1 cellular context compared by ENCODE assay signal in genomic region chr20:50929299-50930138, GRCh38.
TF ChIP-seq lines count a peak whose summit lies in the region.

No MANE protein-coding gene starts in this region.

TF ChIP-seq in HepG2, 621 proteins besides CTCF, POLR2A, EP300 and RAD21 (continued from another document and continues in another):
- TF ChIP-seq, protein P1, sequence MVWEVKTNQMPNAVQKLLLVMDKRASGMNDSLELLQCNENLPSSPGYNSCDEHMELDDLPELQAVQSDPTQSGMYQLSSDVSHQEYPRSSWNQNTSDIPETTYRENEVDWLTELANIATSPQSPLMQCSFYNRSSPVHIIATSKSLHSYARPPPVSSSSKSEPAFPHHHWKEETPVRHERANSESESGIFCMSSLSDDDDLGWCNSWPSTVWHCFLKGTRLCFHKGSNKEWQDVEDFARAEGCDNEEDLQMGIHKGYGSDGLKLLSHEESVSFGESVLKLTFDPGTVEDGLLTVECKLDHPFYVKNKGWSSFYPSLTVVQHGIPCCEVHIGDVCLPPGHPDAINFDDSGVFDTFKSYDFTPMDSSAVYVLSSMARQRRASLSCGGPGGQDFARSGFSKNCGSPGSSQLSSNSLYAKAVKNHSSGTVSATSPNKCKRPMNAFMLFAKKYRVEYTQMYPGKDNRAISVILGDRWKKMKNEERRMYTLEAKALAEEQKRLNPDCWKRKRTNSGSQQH (CRISPR knock-in tag; IDR thresholded peaks at IDR 0.05; ENCODE audit: low read depth) = peak; percentile 94
- TF ChIP-seq, protein P2, sequence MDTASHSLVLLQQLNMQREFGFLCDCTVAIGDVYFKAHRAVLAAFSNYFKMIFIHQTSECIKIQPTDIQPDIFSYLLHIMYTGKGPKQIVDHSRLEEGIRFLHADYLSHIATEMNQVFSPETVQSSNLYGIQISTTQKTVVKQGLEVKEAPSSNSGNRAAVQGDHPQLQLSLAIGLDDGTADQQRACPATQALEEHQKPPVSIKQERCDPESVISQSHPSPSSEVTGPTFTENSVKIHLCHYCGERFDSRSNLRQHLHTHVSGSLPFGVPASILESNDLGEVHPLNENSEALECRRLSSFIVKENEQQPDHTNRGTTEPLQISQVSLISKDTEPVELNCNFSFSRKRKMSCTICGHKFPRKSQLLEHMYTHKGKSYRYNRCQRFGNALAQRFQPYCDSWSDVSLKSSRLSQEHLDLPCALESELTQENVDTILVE (CRISPR knock-in tag; IDR thresholded peaks at IDR 0.05) = peak; percentile 87
- peak; percentile 69; the same call in 1 of the 2 replicates for TF ChIP-seq ZBTB7A (CRISPR knock-in tag; IDR thresholded peaks at IDR 0.05)
- TF ChIP-seq FOXP4 (CRISPR knock-in tag; IDR thresholded peaks at IDR 0.05) = peak; percentile 76
- TF ChIP-seq SRF (IDR thresholded peaks at IDR 0.05; ENCODE audit: low read depth, low read length) = peak; percentile 53
- TF ChIP-seq TAF1 (CRISPR knock-in tag; IDR thresholded peaks at IDR 0.05) = peak; percentile 34; the same call in 1 of the 2 replicates
- TF ChIP-seq FOXA3 (CRISPR knock-in tag; IDR thresholded peaks at IDR 0.05) = peak; percentile 82
- TF ChIP-seq LRRFIP1 (CRISPR knock-in tag; conservative IDR thresholded peaks at IDR 0.05) = 0 out of 2 replicates have a peak, but pooled peaks have one; percentile 15
- no peak; the same call in 1 of the 2 replicates for TF ChIP-seq POLR2G (IDR thresholded peaks at IDR 0.05; ENCODE audit: low read depth, low read length)
- TF ChIP-seq, protein P3, sequence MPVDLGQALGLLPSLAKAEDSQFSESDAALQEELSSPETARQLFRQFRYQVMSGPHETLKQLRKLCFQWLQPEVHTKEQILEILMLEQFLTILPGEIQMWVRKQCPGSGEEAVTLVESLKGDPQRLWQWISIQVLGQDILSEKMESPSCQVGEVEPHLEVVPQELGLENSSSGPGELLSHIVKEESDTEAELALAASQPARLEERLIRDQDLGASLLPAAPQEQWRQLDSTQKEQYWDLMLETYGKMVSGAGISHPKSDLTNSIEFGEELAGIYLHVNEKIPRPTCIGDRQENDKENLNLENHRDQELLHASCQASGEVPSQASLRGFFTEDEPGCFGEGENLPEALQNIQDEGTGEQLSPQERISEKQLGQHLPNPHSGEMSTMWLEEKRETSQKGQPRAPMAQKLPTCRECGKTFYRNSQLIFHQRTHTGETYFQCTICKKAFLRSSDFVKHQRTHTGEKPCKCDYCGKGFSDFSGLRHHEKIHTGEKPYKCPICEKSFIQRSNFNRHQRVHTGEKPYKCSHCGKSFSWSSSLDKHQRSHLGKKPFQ (CRISPR knock-in tag; IDR thresholded peaks at IDR 0.05; ENCODE audit: insufficient replicate concordance) = peak; percentile 62
- peak; percentile 97 for TF ChIP-seq ERF (CRISPR knock-in tag; IDR thresholded peaks at IDR 0.05)
- TF ChIP-seq, protein P4, sequence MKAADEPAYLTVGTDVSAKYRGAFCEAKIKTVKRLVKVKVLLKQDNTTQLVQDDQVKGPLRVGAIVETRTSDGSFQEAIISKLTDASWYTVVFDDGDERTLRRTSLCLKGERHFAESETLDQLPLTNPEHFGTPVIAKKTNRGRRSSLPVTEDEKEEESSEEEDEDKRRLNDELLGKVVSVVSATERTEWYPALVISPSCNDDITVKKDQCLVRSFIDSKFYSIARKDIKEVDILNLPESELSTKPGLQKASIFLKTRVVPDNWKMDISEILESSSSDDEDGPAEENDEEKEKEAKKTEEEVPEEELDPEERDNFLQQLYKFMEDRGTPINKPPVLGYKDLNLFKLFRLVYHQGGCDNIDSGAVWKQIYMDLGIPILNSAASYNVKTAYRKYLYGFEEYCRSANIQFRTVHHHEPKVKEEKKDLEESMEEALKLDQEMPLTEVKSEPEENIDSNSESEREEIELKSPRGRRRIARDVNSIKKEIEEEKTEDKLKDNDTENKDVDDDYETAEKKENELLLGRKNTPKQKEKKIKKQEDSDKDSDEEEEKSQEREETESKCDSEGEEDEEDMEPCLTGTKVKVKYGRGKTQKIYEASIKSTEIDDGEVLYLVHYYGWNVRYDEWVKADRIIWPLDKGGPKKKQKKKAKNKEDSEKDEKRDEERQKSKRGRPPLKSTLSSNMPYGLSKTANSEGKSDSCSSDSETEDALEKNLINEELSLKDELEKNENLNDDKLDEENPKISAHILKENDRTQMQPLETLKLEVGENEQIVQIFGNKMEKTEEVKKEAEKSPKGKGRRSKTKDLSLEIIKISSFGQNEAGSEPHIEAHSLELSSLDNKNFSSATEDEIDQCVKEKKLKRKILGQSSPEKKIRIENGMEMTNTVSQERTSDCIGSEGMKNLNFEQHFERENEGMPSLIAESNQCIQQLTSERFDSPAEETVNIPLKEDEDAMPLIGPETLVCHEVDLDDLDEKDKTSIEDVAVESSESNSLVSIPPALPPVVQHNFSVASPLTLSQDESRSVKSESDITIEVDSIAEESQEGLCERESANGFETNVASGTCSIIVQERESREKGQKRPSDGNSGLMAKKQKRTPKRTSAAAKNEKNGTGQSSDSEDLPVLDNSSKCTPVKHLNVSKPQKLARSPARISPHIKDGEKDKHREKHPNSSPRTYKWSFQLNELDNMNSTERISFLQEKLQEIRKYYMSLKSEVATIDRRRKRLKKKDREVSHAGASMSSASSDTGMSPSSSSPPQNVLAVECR (CRISPR knock-in tag; IDR thresholded peaks at IDR 0.05; ENCODE audit: borderline replicate concordance) = peak; percentile 86; the same call in 1 of the 2 replicates
- TF ChIP-seq NONO (IDR thresholded peaks at IDR 0.05) = no peak
- peak; percentile 97 for TF ChIP-seq NONO (CRISPR knock-in tag; conservative IDR thresholded peaks at IDR 0.05)
- no peak; the same call in 1 of the 2 replicates for TF ChIP-seq CCDC6 (CRISPR knock-in tag; IDR thresholded peaks at IDR 0.05)
- TF ChIP-seq RBAK (CRISPR knock-in tag; IDR thresholded peaks at IDR 0.05) = no peak
- no peak for TF ChIP-seq ZSCAN12 (CRISPR knock-in tag; IDR thresholded peaks at IDR 0.05)
- TF ChIP-seq TBP (CRISPR knock-in tag; IDR thresholded peaks at IDR 0.05) = no peak
- no peak for TF ChIP-seq HOXA7 (CRISPR knock-in tag; IDR thresholded peaks at IDR 0.05)
- TF ChIP-seq KLF16 (CRISPR knock-in tag; IDR thresholded peaks at IDR 0.05) = peak in 1 of 2 experiments; percentile 89; a peak in 2 of 4 replicates
- TF ChIP-seq, protein P5, sequence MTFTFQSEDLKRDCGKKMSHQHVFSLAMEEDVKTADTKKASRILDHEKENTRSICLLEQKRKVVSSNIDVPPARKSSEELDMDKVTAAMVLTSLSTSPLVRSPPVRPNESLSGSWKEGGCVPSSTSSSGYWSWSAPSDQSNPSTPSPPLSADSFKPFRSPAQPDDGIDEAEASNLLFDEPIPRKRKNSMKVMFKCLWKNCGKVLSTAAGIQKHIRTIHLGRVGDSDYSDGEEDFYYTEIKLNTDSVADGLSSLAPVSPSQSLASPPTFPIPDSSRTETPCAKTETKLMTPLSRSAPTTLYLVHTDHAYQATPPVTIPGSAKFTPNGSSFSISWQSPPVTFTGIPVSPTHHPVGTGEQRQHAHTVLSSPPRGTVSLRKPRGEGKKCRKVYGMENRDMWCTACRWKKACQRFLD (CRISPR knock-in tag; IDR thresholded peaks at IDR 0.05; ENCODE audit: borderline replicate concordance) = 0 out of 2 replicates have a peak, but pooled peaks have one; percentile 82
- TF ChIP-seq AHR (CRISPR knock-in tag; IDR thresholded peaks at IDR 0.05) = peak; percentile 97
- no peak; the same call in 1 of the 2 replicates for TF ChIP-seq ZNF280B (CRISPR knock-in tag; IDR thresholded peaks at IDR 0.05; ENCODE audit: borderline replicate concordance)
- peak; percentile 59 for TF ChIP-seq HNRNPH1 (optimal IDR thresholded peaks at IDR 0.05; ENCODE audit: low read depth, low read length)
- TF ChIP-seq ZNF549 (CRISPR knock-in tag; IDR thresholded peaks at IDR 0.05) = no peak
- TF ChIP-seq ZNF589 (CRISPR knock-in tag; conservative IDR thresholded peaks at IDR 0.05) = no peak
- TF ChIP-seq MXD4 (CRISPR knock-in tag; IDR thresholded peaks at IDR 0.05) = no peak; the same call in none of the 2 replicates
- TF ChIP-seq NFYC (CRISPR knock-in tag; IDR thresholded peaks at IDR 0.05) = peak; percentile 23; the same call in 1 of the 2 replicates
- TF ChIP-seq, protein P6, sequence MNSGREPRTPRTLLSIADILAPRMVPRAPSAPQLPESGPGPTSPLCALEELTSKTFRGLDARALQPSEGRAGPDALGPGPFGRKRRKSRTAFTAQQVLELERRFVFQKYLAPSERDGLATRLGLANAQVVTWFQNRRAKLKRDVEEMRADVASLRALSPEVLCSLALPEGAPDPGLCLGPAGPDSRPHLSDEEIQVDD (CRISPR knock-in tag; IDR thresholded peaks at IDR 0.05; ENCODE audit: borderline replicate concordance) = 0 out of 2 replicates have a peak, but pooled peaks have one; percentile 40
- no peak for TF ChIP-seq ZFP90 (CRISPR knock-in tag; IDR thresholded peaks at IDR 0.05; ENCODE audit: borderline replicate concordance)
- peak; percentile 84 for TF ChIP-seq ZNF12 (CRISPR knock-in tag; IDR thresholded peaks at IDR 0.05)
- peak; percentile 89 for TF ChIP-seq SMAD3 (CRISPR knock-in tag; IDR thresholded peaks at IDR 0.05)
- peak; percentile 97 for TF ChIP-seq ZMYM3 (CRISPR knock-in tag; IDR thresholded peaks at IDR 0.05)
- no peak for TF ChIP-seq STAT5B (CRISPR knock-in tag; IDR thresholded peaks at IDR 0.05)
- TF ChIP-seq ZC3H4 (CRISPR knock-in tag; IDR thresholded peaks at IDR 0.05; ENCODE audit: borderline replicate concordance) = no peak
